Comparison of ENCODE assay signal across 9 cellular contexts in genomic region chr20:37379967-37380828, GRCh38. TPM values are rescaled to one million over a fixed set of nuclear protein-coding genes. Genes with fewer than 3 reads are reported as not detected.
A peak's percentile ranks its signal among the peaks of the same experiment; 100 is the strongest.
DNase-seq lines count a peak whose midpoint lies in the region; FAIRE-seq and TF ChIP-seq lines count a peak whose summit lies in the region.
"Had no signal": no experiment of that assay in that cellular context is flagged by ENCODE, and none has a peak within 500 bp of the region (broad histone marks: within the 10 kb centered on the region; RNA-seq: fewer than 3 reads in every experiment).

No MANE protein-coding gene starts in this region.

- BruUV-seq in endothelial cell of umbilical vein (replicated peaks; lab: Mats Ljungman, UMichigan): no TSS peak

- H2AFZ ChIP-seq in H9 (ENCODE audit: low read length) (no peak overlapping the region), endothelial cell of umbilical vein (ENCODE audit: low read depth, low read length) (no peak overlapping the region), smooth muscle cell (ENCODE audit: low read depth) (no peak overlapping the region)

- H3K18ac ChIP-seq in H9 (ENCODE audit: insufficient read length, low read depth, low read length): no peak overlapping the region

- H4K91ac ChIP-seq in H9 (ENCODE audit: insufficient read length, low read depth, low read length): no peak overlapping the region

- H3K36me3 Mint-ChIP-seq in H9 (ENCODE audit: insufficient read depth in 1 of 3, low read depth in 3 of 3): peaks cover 4 to 23% (median 10%) of the 10 kb centered on the region in 3 experiments
- no peaks in the 10 kb centered on the region for H3K36me3 Mint-ChIP-seq in activated naive CD8-positive, alpha-beta T cell treated with anti-CD3 and anti-CD28 coated beads for 36 hours

- no peaks in the 10 kb centered on the region for H4K20me1 ChIP-seq in H9 (ENCODE audit: control insufficient read depth, insufficient read depth, insufficient read length)
- no peaks in the 10 kb centered on the region for H4K20me1 ChIP-seq in endothelial cell of umbilical vein (replicated peaks; ENCODE audit: control insufficient read depth, extremely low read depth, insufficient read depth, low read length)
- H4K20me1 ChIP-seq in smooth muscle cell (ENCODE audit: low read depth): peaks cover 53% of the 10 kb centered on the region

- no peak overlapping the region for H3K56ac ChIP-seq in H9 (ENCODE audit: insufficient read length, low read depth, low read length)

- no peak overlapping the region for H2BK15ac ChIP-seq in H9 (ENCODE audit: low read depth, low read length)

- WGBS in H9 (ENCODE audit: extremely low coverage, insufficient read length, low lambda C conversion rate): no CpG with 5 or more reads among the region's 14 CpGs
- 93% methylated on average over 14 of the region's 14 CpGs for WGBS in smooth muscle cell (ENCODE audit: low lambda C conversion rate)

- H3K9me1 ChIP-seq in endothelial cell of umbilical vein (replicated peaks; ENCODE audit: control insufficient read depth, extremely low read depth, insufficient read depth, low read length): no peaks in the 10 kb centered on the region

- no peak overlapping the region for H3K27ac ChIP-seq in H9 (ENCODE audit: insufficient read length, low read depth, low read length)
- H3K27ac ChIP-seq in endothelial cell of umbilical vein (ENCODE audit: insufficient read depth, low read depth, low read length): peak overlapping the region; percentile 40
- no peak overlapping the region for H3K27ac ChIP-seq in smooth muscle cell (ENCODE audit: low read depth)

- H4K8ac ChIP-seq in H9 (replicated peaks; ENCODE audit: insufficient read length, low read depth, low read length): no peak overlapping the region

- H3K27me3 ChIP-seq in H9 (ENCODE audit: insufficient read depth, low read length) (no peaks in the 10 kb centered on the region), endothelial cell of umbilical vein (ENCODE audit: control insufficient read depth in 2 of 2, insufficient read depth in 2 of 2, low read length in 2 of 2) (no peaks in the 10 kb centered on the region), smooth muscle cell (ENCODE audit: low read depth) (no peaks in the 10 kb centered on the region)

- DNase-seq in H9 (no peak), NCI-H526 treated with DMSO at 0.1 percent for 48 hours (lab: John Stamatoyannopoulos, UW) (peak; percentile 81), endothelial cell of umbilical vein (ENCODE audit: low read depth, low spot score) (no peak), renal cortical epithelial cell (ENCODE audit: low read depth) (peak; percentile 75), superior temporal gyrus (ENCODE audit: extremely low spot score) (no peak), smooth muscle cell (lab: John Stamatoyannopoulos, UW; ENCODE audit: unreplicated experiment) (no peak)
- no peak for DNase-seq in activated naive CD8-positive, alpha-beta T cell treated with anti-CD3 and anti-CD28 coated beads for 36 hours
- DNase-seq: effector CD8-positive, alpha-beta T cell; T-helper 9 cell had no signal

- FAIRE-seq in endothelial cell of umbilical vein (lab: Jason Lieb, UNC): no peak

- H3K79me1 ChIP-seq in H9 (ENCODE audit: insufficient read depth, low read depth, low read length, poor library complexity, severe bottlenecking): no peaks in the 10 kb centered on the region

- H3T11ph ChIP-seq in H9 (ENCODE audit: low read length): no peak overlapping the region

- H2BK120ac ChIP-seq in H9 (ENCODE audit: low read depth, low read length, poor library complexity, severe bottlenecking): no peak overlapping the region

- POLR2A ChIA-PET in endothelial cell of umbilical vein (lab: Charles Lee): interaction anchor here (1.0 kb wide), 1 partner anchor 110 kb away, joined by 3 read pairs; no protein-coding TSS in a partner anchor

- H3K27me3 Mint-ChIP-seq in H9 (ENCODE audit: low read depth): no peaks in the 10 kb centered on the region; the same call in 1 of the 2 replicates
- H3K27me3 Mint-ChIP-seq in activated naive CD8-positive, alpha-beta T cell treated with anti-CD3 and anti-CD28 coated beads for 36 hours: peaks cover 5% of the 10 kb centered on the region

- no peak overlapping the region for H4K5ac ChIP-seq in H9 (ENCODE audit: insufficient read length, low read depth, low read length)

- H3K4me3 Mint-ChIP-seq in H9: no peak overlapping the region
- H3K4me3 Mint-ChIP-seq in activated naive CD8-positive, alpha-beta T cell treated with anti-CD3 and anti-CD28 coated beads for 36 hours: no peak overlapping the region

- H3K36me3 ChIP-seq in endothelial cell of umbilical vein (ENCODE audit: control insufficient read depth in 2 of 2, extremely low read depth in 1 of 2, insufficient read depth in 2 of 2, low read length in 2 of 2) (peaks cover 0 to 3% of the 10 kb centered on the region in 2 experiments), smooth muscle cell (ENCODE audit: low read depth) (no peaks in the 10 kb centered on the region)

- H2BK12ac ChIP-seq in H9 (ENCODE audit: insufficient read length, low read depth, low read length): no peak overlapping the region

- H3K4me3 ChIP-seq in endothelial cell of umbilical vein (replicated peaks in 1 of 3; ENCODE audit: insufficient read depth in 1 of 3, low read depth in 1 of 3, low read length in 3 of 3): no peak overlapping the region
- H3K4me3 ChIP-seq in smooth muscle cell: no peak overlapping the region

- TF ChIP-seq CTCF in H9 (conservative IDR thresholded peaks at IDR 0.05) (no peak), endothelial cell of umbilical vein (IDR thresholded peaks at IDR 0.05; ENCODE audit: extremely low read depth in 1 of 2, insufficient read depth in 1 of 2, low read depth in 1 of 2, low read length in 2 of 2) (no peak), smooth muscle cell (IDR thresholded peaks at IDR 0.05; ENCODE audit: borderline replicate concordance, insufficient read depth, poor library complexity, severe bottlenecking) (no peak)

- TF ChIP-seq POLR2A in endothelial cell of umbilical vein (IDR thresholded peaks at IDR 0.05; ENCODE audit: low read depth, low read length): no peak

- H3K9me3 Mint-ChIP-seq in H9: no peaks in the 10 kb centered on the region; a peak in 1 of 5 replicates
- no peaks in the 10 kb centered on the region for H3K9me3 Mint-ChIP-seq in activated naive CD8-positive, alpha-beta T cell treated with anti-CD3 and anti-CD28 coated beads for 36 hours

- H2BK20ac ChIP-seq in H9 (ENCODE audit: low read depth, low read length, poor library complexity, severe bottlenecking): no peak overlapping the region

- peaks cover 17% of the 10 kb centered on the region for H3F3A ChIP-seq in smooth muscle cell (ENCODE audit: low read depth)

- intact Hi-C loops in endothelial cell of umbilical vein (cut with micrococcal nuclease): no loop called here

- H3K9me3 ChIP-seq in H9 (ENCODE audit: control insufficient read depth, low read depth, low read length) (no peaks in the 10 kb centered on the region), endothelial cell of umbilical vein (replicated peaks; ENCODE audit: control insufficient read depth, insufficient read depth, low read length) (no peaks in the 10 kb centered on the region), smooth muscle cell (replicated peaks; ENCODE audit: low read depth) (no peaks in the 10 kb centered on the region)

- H3K9ac ChIP-seq in H9 (ENCODE audit: extremely low read depth, insufficient read length, low read length) (no peak overlapping the region), endothelial cell of umbilical vein (replicated peaks; ENCODE audit: extremely low read depth, insufficient read depth, low read length) (no peak overlapping the region), smooth muscle cell (ENCODE audit: low read depth) (no peak overlapping the region)

- no peak overlapping the region for H3K23ac ChIP-seq in H9 (ENCODE audit: insufficient read length, low read depth, low read length)

- H3K79me2 ChIP-seq in H9 (ENCODE audit: insufficient read depth, low read length) (no peaks in the 10 kb centered on the region), endothelial cell of umbilical vein (ENCODE audit: control insufficient read depth, insufficient read depth, low read length) (peaks cover 18% of the 10 kb centered on the region), smooth muscle cell (ENCODE audit: low read depth) (peaks cover 64% of the 10 kb centered on the region)

- no peak overlapping the region for H3K4me2 ChIP-seq in H9 (ENCODE audit: insufficient read depth, insufficient read length, low read length)
- no peak overlapping the region for H3K4me2 ChIP-seq in endothelial cell of umbilical vein (ENCODE audit: insufficient read depth, low read length)
- no peak overlapping the region for H3K4me2 ChIP-seq in smooth muscle cell

- H3K14ac ChIP-seq in H9 (ENCODE audit: insufficient read depth, low read length): no peak overlapping the region; the same call in 1 of the 2 replicates

- H3K4ac ChIP-seq in H9 (ENCODE audit: low read depth, low read length): no peak overlapping the region

- dilution Hi-C loops in endothelial cell of umbilical vein (cut with MboI; ENCODE audit: extremely low pct_ligation_motif_present, low sequenced_read_pairs): no loop called here

- H3K27ac Mint-ChIP-seq in H9: peak overlapping the region; percentile 53 to 65 (median 58); a peak in 3 of 7 replicates
- no peak overlapping the region for H3K27ac Mint-ChIP-seq in activated naive CD8-positive, alpha-beta T cell treated with anti-CD3 and anti-CD28 coated beads for 36 hours

- no peak overlapping the region for H2BK5ac ChIP-seq in H9 (ENCODE audit: insufficient read length, low read length)

- no peaks in the 10 kb centered on the region for H3K23me2 ChIP-seq in H9 (ENCODE audit: insufficient read length, low read depth, low read length, poor library complexity, severe bottlenecking)

- H3K4me1 Mint-ChIP-seq in H9: peaks cover 15 to 18% of the 10 kb centered on the region in 2 experiments
- peaks cover 13% of the 10 kb centered on the region for H3K4me1 Mint-ChIP-seq in activated naive CD8-positive, alpha-beta T cell treated with anti-CD3 and anti-CD28 coated beads for 36 hours

- H2AK5ac ChIP-seq in H9 (ENCODE audit: insufficient read length, low read length): no peak overlapping the region

- no peaks in the 10 kb centered on the region; the same call in 1 of the 2 replicates for H3K4me1 ChIP-seq in H9 (ENCODE audit: insufficient read depth, low read length)
- peaks cover 29% of the 10 kb centered on the region for H3K4me1 ChIP-seq in endothelial cell of umbilical vein (ENCODE audit: control insufficient read depth, extremely low read depth, insufficient read depth, low read length)
- H3K4me1 ChIP-seq in smooth muscle cell (ENCODE audit: low read depth): peaks cover 8% of the 10 kb centered on the region

- CTCF ChIA-PET in endothelial cell of umbilical vein (lab: Charles Lee): interaction anchor here (0.6 to 1.7 kb wide), 8 partner anchors 15 to 147 kb away, joined by 3 to 6 read pairs (median 4); partner anchors contain the start of gene SRC

RNA-seq across cellular contexts. Expression of gene SRC, which starts 34.3 kb away (rescaled TPM):
- total RNA-seq in H9 (2021) (37.5 and 44.5 TPM in 2 replicates), endothelial cell of umbilical vein (29.4 and 30.7 TPM in 2 replicates), renal cortical epithelial cell (36.6 and 58.6 TPM in 2 replicates), smooth muscle cell (26.7 and 36.5 TPM in 2 replicates)
- polyA plus RNA-seq in endothelial cell of umbilical vein (22.6 and 22.8 TPM in 2 replicates), smooth muscle cell (26.0 and 47.7 TPM in 2 replicates)
- polyA plus RNA-seq in endothelial cell of umbilical vein (2011; cell fraction: cytosol; rRNA removed): 15.6 and 20.5 TPM in 2 replicates
- polyA plus RNA-seq in endothelial cell of umbilical vein (2011; cell fraction: nucleus; rRNA removed): 61.8 and 62.6 TPM in 2 replicates
- polyA plus RNA-seq in endothelial cell of umbilical vein (2012): 27.1 and 37.5 TPM in 2 replicates
- polyA minus RNA-seq in endothelial cell of umbilical vein: 24.8 and 33.1 TPM in 2 replicates
- polyA minus RNA-seq in endothelial cell of umbilical vein (2011; cell fraction: cytosol; rRNA and poly(A)+ RNA removed): not detected
- 36.5 and 36.6 TPM in 2 replicates for polyA minus RNA-seq in endothelial cell of umbilical vein (2011; cell fraction: nucleus; rRNA and poly(A)+ RNA removed)
- 1 to 10 TPM; 1.1 to 1.9 TPM for total RNA-seq in activated naive CD8-positive, alpha-beta T cell treated with anti-CD3 and anti-CD28 coated beads for 36 hours

Comparison
In these comparisons a context has a peak if more than half of its experiments do, and no peak if none do; other contexts are left out.
1. DNase-seq: peak in NCI-H526 treated with DMSO at 0.1 percent for 48 hours (single experiment) and renal cortical epithelial cell (single experiment); none in H9 (single experiment), endothelial cell of umbilical vein (single experiment), superior temporal gyrus (single experiment), smooth muscle cell (single experiment) and activated naive CD8-positive, alpha-beta T cell treated with anti-CD3 and anti-CD28 coated beads for 36 hours (single experiment).